ENCODE assay signal across 31 cellular contexts in the genomic region with DNA sequence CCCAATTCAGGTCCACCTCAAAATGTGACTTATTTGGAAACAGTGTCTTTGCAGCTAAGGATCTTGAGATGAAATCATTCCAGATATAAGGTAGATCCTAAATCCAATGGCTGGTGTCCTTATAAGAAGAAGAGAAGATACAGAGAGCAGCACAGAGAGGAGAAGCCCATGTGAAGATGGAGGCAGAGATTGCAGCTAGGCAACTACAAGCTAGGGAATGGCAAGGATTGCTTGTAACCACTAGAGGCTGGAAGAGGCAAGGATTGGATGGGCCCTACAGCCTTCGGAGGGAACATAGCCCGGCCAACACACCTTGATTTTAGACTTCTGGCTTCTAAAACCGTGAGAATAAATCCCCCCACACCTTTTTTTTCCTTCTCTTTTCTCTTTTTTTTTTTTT. TPM values are rescaled to one million over a fixed set of nuclear protein-coding genes. Genes with fewer than 3 reads are reported as not detected.
"Had no signal": no experiment of that assay in that cellular context is flagged by ENCODE, and none has a peak within 500 bp of the region (broad histone marks: within the 10 kb centered on the region; RNA-seq: fewer than 3 reads in every experiment).

No MANE protein-coding gene starts in this region.

- H3K4me3 Mint-ChIP-seq: activated CD4-positive, alpha-beta memory T cell treated with anti-CD3 and anti-CD28 coated beads, Interleukin-2, amount 10 ng/mL, durations not matched to agents 7 days and 5 days; activated CD4-positive, alpha-beta T cell treated with anti-CD3 and anti-CD28 coated beads, Interleukin-2, amount 10 ng/mL, durations not matched to agents 7 days and 5 days; activated naive CD4-positive, alpha-beta T cell treated with anti-CD3 and anti-CD28 coated beads, Interleukin-2, amount 10 ng/mL, durations not matched to agents 7 days and 5 days; activated naive CD8-positive, alpha-beta T cell treated with anti-CD3 and anti-CD28 coated beads, Interleukin-2, amount 10 ng/mL, durations not matched to agents 7 days and 5 days; activated T-cell treated with anti-CD3 and anti-CD28 coated beads, Interleukin-2, amount 50 U/mL, for 24 hours; activated T-cell treated with anti-CD3 and anti-CD28 coated beads, Interleukin-2, amount 50 U/mL, for 72 hours; brain; dendritic cell treated with granulocyte-macrophage colony-stimulating factor and Interleukin-4, amounts not matched to agents 40 ng/mL and 50 ng/mL, for 4 days; effector memory CD8-positive, alpha-beta T cell had no signal

- H3K9me3 ChIP-seq: ascending aorta, breast epithelium, colonic mucosa, esophagus muscularis mucosa, gastrocnemius medialis, heart left ventricle had no signal

- DNase-seq: activated CD4-positive, alpha-beta memory T cell treated with anti-CD3 and anti-CD28 coated beads, Interleukin-2, amount 10 ng/mL, durations not matched to agents 7 days and 5 days; activated CD4-positive, alpha-beta T cell treated with anti-CD3 and anti-CD28 coated beads for 1 hour; activated CD4-positive, alpha-beta T cell treated with anti-CD3 and anti-CD28 coated beads for 4 hours; activated CD4-positive, alpha-beta T cell treated with anti-CD3 and anti-CD28 coated beads, Interleukin-2, amount 10 ng/mL, durations not matched to agents 7 days and 5 days; activated CD4-positive, alpha-beta T cell treated with anti-CD3 and anti-CD28 coated beads, Interleukin-2, amount 50 U/mL, for 4 hours; activated CD8-positive, alpha-beta memory T cell treated with anti-CD3 and anti-CD28 coated beads, Interleukin-2, amount 50 U/mL, for 48 hours; activated gamma-delta T cell; activated naive CD4-positive, alpha-beta T cell; activated naive CD4-positive, alpha-beta T cell treated with anti-CD3 and anti-CD28 coated beads, Interleukin-2, amount 10 ng/mL, durations not matched to agents 7 days and 5 days; activated naive CD8-positive, alpha-beta T cell treated with anti-CD3 and anti-CD28 coated beads, Interleukin-2, amount 10 ng/mL, durations not matched to agents 7 days and 5 days; activated T-cell treated with anti-CD3 and anti-CD28 coated beads for 4 hours; activated T-cell treated with anti-CD3 and anti-CD28 coated beads, Interleukin-2, amount 50 U/mL, for 24 hours; activated T-cell treated with anti-CD3 and anti-CD28 coated beads, Interleukin-2, amount 50 U/mL, for 72 hours; central memory CD4-positive, alpha-beta T cell; cerebellar nuclear complex; colonic mucosa; dorsolateral prefrontal cortex; effector memory CD8-positive, alpha-beta T cell; erythroblast; foreskin keratinocyte; gastrocnemius medialis; glutamatergic neuron; heart left ventricle; hypothalamus had no signal

- H3K4me3 ChIP-seq: ascending aorta, breast epithelium, cardiac muscle cell, colonic mucosa, dorsolateral prefrontal cortex, esophagus muscularis mucosa, gastrocnemius medialis, heart left ventricle had no signal

- H3K9me3 Mint-ChIP-seq: activated CD4-positive, alpha-beta memory T cell treated with anti-CD3 and anti-CD28 coated beads, Interleukin-2, amount 10 ng/mL, durations not matched to agents 7 days and 5 days; activated CD4-positive, alpha-beta T cell treated with anti-CD3 and anti-CD28 coated beads, Interleukin-2, amount 10 ng/mL, durations not matched to agents 7 days and 5 days; activated naive CD4-positive, alpha-beta T cell treated with anti-CD3 and anti-CD28 coated beads, Interleukin-2, amount 10 ng/mL, durations not matched to agents 7 days and 5 days; activated naive CD4-positive, alpha-beta T cell treated with anti-CD3 and anti-CD28 coated beads, Interleukin-2, amount 50 U/mL, for 72 hours; activated naive CD8-positive, alpha-beta T cell treated with anti-CD3 and anti-CD28 coated beads, Interleukin-2, amount 10 ng/mL, durations not matched to agents 7 days and 5 days; activated T-cell treated with anti-CD3 and anti-CD28 coated beads, Interleukin-2, amount 50 U/mL, for 24 hours; activated T-cell treated with anti-CD3 and anti-CD28 coated beads, Interleukin-2, amount 50 U/mL, for 72 hours; brain; dendritic cell treated with granulocyte-macrophage colony-stimulating factor and Interleukin-4, amounts not matched to agents 40 ng/mL and 50 ng/mL, for 4 days; effector memory CD8-positive, alpha-beta T cell had no signal

- H3K27ac Mint-ChIP-seq: activated CD4-positive, alpha-beta memory T cell treated with anti-CD3 and anti-CD28 coated beads, Interleukin-2, amount 10 ng/mL, durations not matched to agents 7 days and 5 days; activated CD4-positive, alpha-beta T cell treated with anti-CD3 and anti-CD28 coated beads, Interleukin-2, amount 10 ng/mL, durations not matched to agents 7 days and 5 days; activated naive CD4-positive, alpha-beta T cell treated with anti-CD3 and anti-CD28 coated beads, Interleukin-2, amount 10 ng/mL, durations not matched to agents 7 days and 5 days; activated naive CD4-positive, alpha-beta T cell treated with anti-CD3 and anti-CD28 coated beads, Interleukin-2, amount 50 U/mL, for 72 hours; activated naive CD8-positive, alpha-beta T cell treated with anti-CD3 and anti-CD28 coated beads, Interleukin-2, amount 10 ng/mL, durations not matched to agents 7 days and 5 days; activated T-cell treated with anti-CD3 and anti-CD28 coated beads, Interleukin-2, amount 50 U/mL, for 24 hours; activated T-cell treated with anti-CD3 and anti-CD28 coated beads, Interleukin-2, amount 50 U/mL, for 72 hours; dendritic cell treated with granulocyte-macrophage colony-stimulating factor and Interleukin-4, amounts not matched to agents 40 ng/mL and 50 ng/mL, for 4 days; effector memory CD8-positive, alpha-beta T cell had no signal

- H3K27ac ChIP-seq: ascending aorta, breast epithelium, cardiac muscle cell, colonic mucosa, esophagus muscularis mucosa, foreskin keratinocyte, gastrocnemius medialis, heart left ventricle had no signal

- H3K4me1 ChIP-seq: ascending aorta, breast epithelium, colonic mucosa, esophagus muscularis mucosa, foreskin keratinocyte, gastrocnemius medialis, heart left ventricle had no signal

- H3K36me3 Mint-ChIP-seq: activated naive CD4-positive, alpha-beta T cell treated with anti-CD3 and anti-CD28 coated beads, Interleukin-2, amount 10 ng/mL, durations not matched to agents 7 days and 5 days; activated naive CD4-positive, alpha-beta T cell treated with anti-CD3 and anti-CD28 coated beads, Interleukin-2, amount 50 U/mL, for 72 hours; activated naive CD8-positive, alpha-beta T cell treated with anti-CD3 and anti-CD28 coated beads, Interleukin-2, amount 10 ng/mL, durations not matched to agents 7 days and 5 days; brain had no signal

- H3K4me1 Mint-ChIP-seq: activated CD4-positive, alpha-beta memory T cell treated with anti-CD3 and anti-CD28 coated beads, Interleukin-2, amount 10 ng/mL, durations not matched to agents 7 days and 5 days; activated CD4-positive, alpha-beta T cell treated with anti-CD3 and anti-CD28 coated beads, Interleukin-2, amount 10 ng/mL, durations not matched to agents 7 days and 5 days; activated naive CD4-positive, alpha-beta T cell treated with anti-CD3 and anti-CD28 coated beads, Interleukin-2, amount 10 ng/mL, durations not matched to agents 7 days and 5 days; activated naive CD8-positive, alpha-beta T cell treated with anti-CD3 and anti-CD28 coated beads, Interleukin-2, amount 10 ng/mL, durations not matched to agents 7 days and 5 days; brain had no signal

- H3K27me3 ChIP-seq: ascending aorta, breast epithelium, cardiac muscle cell, colonic mucosa, gastrocnemius medialis had no signal

- ATAC-seq: activated naive CD4-positive, alpha-beta T cell treated with anti-CD3 and anti-CD28 coated beads, Interleukin-2, amount 50 U/mL, for 72 hours; activated T-cell treated with anti-CD3 and anti-CD28 coated beads, Interleukin-2, amount 50 U/mL, for 72 hours; effector memory CD8-positive, alpha-beta T cell; foreskin keratinocyte; gastrocnemius medialis; heart left ventricle had no signal

- H3K36me3 ChIP-seq: ascending aorta, breast epithelium, cardiac muscle cell, colonic mucosa, esophagus muscularis mucosa, gastrocnemius medialis, heart left ventricle had no signal

RNA-seq across cellular contexts. Expression of a gene that starts 38.5 kb away (rescaled TPM):
- total RNA-seq: activated CD4-positive, alpha-beta T cell treated with anti-CD3 and anti-CD28 coated beads, Interleukin-2, amount 10 ng/mL, durations not matched to agents 7 days and 5 days; activated naive CD8-positive, alpha-beta T cell treated with anti-CD3 and anti-CD28 coated beads, Interleukin-2, amount 10 ng/mL, durations not matched to agents 7 days and 5 days had no signal
